22 cellular contexts compared by ENCODE assay signal in genomic region chr12:2099595-2099994, GRCh38. TPM values are rescaled to one million over a fixed set of nuclear protein-coding genes. Genes with fewer than 3 reads are reported as not detected.
DNase-seq lines count a peak whose midpoint lies in the region; ATAC-seq and TF ChIP-seq lines count a peak whose summit lies in the region.
"Had no signal": no experiment of that assay in that cellular context is flagged by ENCODE, and none has a peak within 500 bp of the region (broad histone marks: within the 10 kb centered on the region; RNA-seq: fewer than 3 reads in every experiment).

No MANE protein-coding gene starts in this region.

- H3K36me3 ChIP-seq in muscle layer of colon (ENCODE audit: insufficient read depth, low read length) (no peaks in the 10 kb centered on the region), stomach smooth muscle (ENCODE audit: control insufficient read depth in 2 of 2, insufficient read depth in 2 of 2, low read length in 2 of 2) (no peaks in the 10 kb centered on the region), MM.1S (replicated peaks; ENCODE audit: insufficient read depth, low read length) (no peaks in the 10 kb centered on the region), stomach (no peaks in the 10 kb centered on the region), aorta (ENCODE audit: control insufficient read depth in 1 of 2, insufficient read depth in 2 of 2, low read length in 1 of 2) (no peaks in the 10 kb centered on the region)

- no peak overlapping the region for H3K4me2 ChIP-seq in MM.1S (ENCODE audit: low read depth, low read length)

- H3K27ac ChIP-seq in muscle layer of colon (ENCODE audit: low read depth, low read length): peak overlapping the region; percentile 63
- H3K27ac ChIP-seq in stomach smooth muscle (ENCODE audit: low read length): peak overlapping the region; percentile 66
- H3K27ac ChIP-seq in MM.1S (ENCODE audit: low read length): no peak overlapping the region
- H3K27ac ChIP-seq in stomach: peak overlapping the region in 1 of 5 donors; percentile 58
- H3K27ac ChIP-seq in aorta (ENCODE audit: low read depth in 1 of 2, low read length in 2 of 2): no peak overlapping the region
- H3K27ac ChIP-seq: HL-60 had no signal

- no peak for TF ChIP-seq EP300 in stomach (IDR thresholded peaks at IDR 0.05)

- TF ChIP-seq CTCF in MM.1S (IDR thresholded peaks at IDR 0.05; ENCODE audit: low read length): no peak
- no peak for TF ChIP-seq CTCF in stomach (IDR thresholded peaks at IDR 0.05)

- H3K27me3 ChIP-seq in muscle layer of colon (ENCODE audit: control insufficient read depth in 1 of 2, insufficient read depth in 2 of 2, low read length in 2 of 2) (no peaks in the 10 kb centered on the region), stomach smooth muscle (ENCODE audit: control insufficient read depth in 1 of 2, insufficient read depth in 2 of 2, low read length in 2 of 2) (no peaks in the 10 kb centered on the region), MM.1S (replicated peaks; ENCODE audit: insufficient read depth, low read length) (no peaks in the 10 kb centered on the region), stomach (no peaks in the 10 kb centered on the region), aorta (ENCODE audit: control insufficient read depth in 1 of 2, insufficient read depth in 2 of 2, low read length in 1 of 2) (no peaks in the 10 kb centered on the region)

- no peaks in the 10 kb centered on the region for H4K20me1 ChIP-seq in MM.1S (ENCODE audit: insufficient read depth, low read length)

- no peaks in the 10 kb centered on the region for H3K79me2 ChIP-seq in MM.1S (ENCODE audit: low read length)

- H3F3A ChIP-seq in MM.1S (ENCODE audit: insufficient read depth, low read length): no peaks in the 10 kb centered on the region

- H3K9me3 ChIP-seq in muscle layer of colon (ENCODE audit: low read length) (no peaks in the 10 kb centered on the region), stomach smooth muscle (ENCODE audit: control insufficient read depth in 2 of 2, low read length in 2 of 2) (no peaks in the 10 kb centered on the region), MM.1S (replicated peaks; ENCODE audit: insufficient read depth, low read length) (no peaks in the 10 kb centered on the region), stomach (no peaks in the 10 kb centered on the region), aorta (ENCODE audit: control insufficient read depth, low read length) (no peaks in the 10 kb centered on the region)

- intact Hi-C loops in left ventricle myocardium superior (cut with micrococcal nuclease): no loop called here
- intact Hi-C loops in left cardiac atrium (cut with DNase I): no loop called here
- intact Hi-C loops in stomach (cut with DNase I; ENCODE audit: low total_unique reads): no loop called here
- intact Hi-C loops in aorta (cut with DNase I): loop anchor here in 1 of 2 donors (5.0 kb wide), 1 partner anchor 63 kb away; no protein-coding TSS in a partner anchor

- ATAC-seq in left ventricle myocardium superior (peak; percentile 3), left cardiac atrium (no peak), aorta (ENCODE audit: low FRiP score) (no peak)

- peaks cover 64% of the 10 kb centered on the region for H3K4me1 ChIP-seq in muscle layer of colon (ENCODE audit: insufficient read depth, low read length)
- H3K4me1 ChIP-seq in stomach smooth muscle (ENCODE audit: control insufficient read depth, insufficient read depth, low read length): peaks cover 51% of the 10 kb centered on the region
- H3K4me1 ChIP-seq in MM.1S (ENCODE audit: low read length): no peaks in the 10 kb centered on the region
- H3K4me1 ChIP-seq in stomach: peaks cover 0 to 40% (median 5%) of the 10 kb centered on the region in 4 donors
- no peaks in the 10 kb centered on the region for H3K4me1 ChIP-seq in aorta (ENCODE audit: control insufficient read depth in 1 of 2, insufficient read depth in 2 of 2, low read length in 2 of 2)

- DNase-seq in left ventricle myocardium superior (no peak), left cardiac atrium (no peak), germinal center (ENCODE audit: low spot score) (no peak), MM.1S (no peak), stomach (no peak), aorta (no peak)
- DNase-seq: Calu3, DMS79 treated with DMSO at 0.1 percent for 48 hours, GF-D8, HCEC 1CT, Karpas-422, MV-4-11, NCI-H1105, NCI-H1436 treated with DMSO at 0.1 percent for 48 hours, NCI-H187 treated with DMSO at 0.1 percent for 48 hours, NCI-H2171 treated with DMSO at 0.1 percent for 48 hours, NCI-H345, NCI-H510A treated with DMSO at 0.1 percent for 48 hours, NCI-H774 had no signal

- WGBS in stomach, 5 donors: 61 to 94% (median 81%) methylated on average over 4 of the region's 4 CpGs
- WGBS in aorta, 2 donors: 36 to 45% methylated on average over 4 of the region's 4 CpGs

- H3K9me2 ChIP-seq in MM.1S (replicated peaks; ENCODE audit: insufficient read depth, low read length): no peaks in the 10 kb centered on the region

- no peak overlapping the region for H3K4me3 ChIP-seq in muscle layer of colon (ENCODE audit: low read depth in 1 of 2, low read length in 2 of 2)
- no peak overlapping the region for H3K4me3 ChIP-seq in stomach smooth muscle (ENCODE audit: low read length in 2 of 2)
- no peak overlapping the region for H3K4me3 ChIP-seq in MM.1S (ENCODE audit: low read length)
- H3K4me3 ChIP-seq in stomach: no peak overlapping the region
- no peak overlapping the region for H3K4me3 ChIP-seq in aorta (ENCODE audit: low read length in 2 of 2)

- no peak overlapping the region for H2AFZ ChIP-seq in MM.1S (ENCODE audit: low read length)

- no peak overlapping the region for H3K9ac ChIP-seq in muscle layer of colon (ENCODE audit: low read length)
- no peak overlapping the region for H3K9ac ChIP-seq in stomach smooth muscle (ENCODE audit: low read length in 2 of 2)
- no peak overlapping the region for H3K9ac ChIP-seq in MM.1S (ENCODE audit: low read length)

- TF ChIP-seq POLR2A in stomach (IDR thresholded peaks at IDR 0.05): no peak

RNA-seq across cellular contexts. Expression of gene CACNA1C, which starts 46.8 kb away (rescaled TPM):
- total RNA-seq in left ventricle myocardium superior (201 TPM), left cardiac atrium (100 to 1,000 TPM in 1 of 2 donors, 10 to 100 TPM in 1; 99.2 to 127 TPM), stomach (10 to 100 TPM in 3 of 5 donors, 1 to 10 TPM in 2; 6.7 to 55.8 (median 23.7) TPM), aorta (100 to 1,000 TPM in 1 of 2 donors, 10 to 100 TPM in 1; 70.4 to 114 TPM)
- polyA plus RNA-seq in stomach (1 to 10 TPM in 1 of 3 donors, under 1 TPM in 2; 0.31 to 2.8 (median 0.93) TPM), aorta (10 to 100 TPM in 1 of 2 donors, 1 to 10 TPM in 1; 4.3 to 22.1 TPM)
- total RNA-seq: Calu3 had no signal

Comparison
In these comparisons a context has a peak if more than half of its experiments do, and no peak if none do; other contexts are left out.
1. H3K27ac ChIP-seq: peak in muscle layer of colon (single experiment) and stomach smooth muscle (single experiment); none in MM.1S (single experiment) and aorta (0 of 2).